Comparison of ENCODE assay signal across 29 cellular contexts in the genomic region with DNA sequence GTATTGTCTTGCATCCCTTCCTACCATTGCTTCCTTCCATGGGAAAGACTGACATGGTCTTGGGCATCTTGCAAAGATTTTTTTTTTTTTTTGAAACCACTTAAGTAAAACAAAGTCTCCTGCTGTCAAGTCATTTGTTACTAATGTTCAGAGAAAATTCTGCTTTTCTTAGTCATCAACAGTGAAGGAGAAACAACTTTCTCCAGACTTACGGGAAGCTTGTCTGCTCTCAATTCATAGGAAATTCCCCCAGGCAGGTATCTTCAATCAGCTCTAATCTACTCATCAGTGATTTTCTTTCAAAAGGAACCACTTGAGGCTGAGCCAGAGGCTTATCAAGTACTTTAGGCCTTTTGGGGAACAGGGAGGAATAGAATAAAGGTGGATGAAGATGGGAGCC. TPM values are rescaled to one million over a fixed set of nuclear protein-coding genes. Genes with fewer than 3 reads are reported as not detected.
A peak's percentile ranks its signal among the peaks of the same experiment; 100 is the strongest.
DNase-seq lines count a peak whose midpoint lies in the region; ATAC-seq, FAIRE-seq and TF ChIP-seq lines count a peak whose summit lies in the region.
"Had no signal": no experiment of that assay in that cellular context is flagged by ENCODE, and none has a peak within 500 bp of the region (broad histone marks: within the 10 kb centered on the region; RNA-seq: fewer than 3 reads in every experiment).

No MANE protein-coding gene starts in this region.

- peak; percentile 26 for ATAC-seq in activated CD4-positive, alpha-beta T cell treated with anti-CD3 and anti-CD28 coated beads for 36 hours
- no peak for ATAC-seq in HG03045 (IDR thresholded peaks at IDR 0.05; ENCODE audit: unreplicated experiment)
- ATAC-seq: PC-3 had no signal

- WGBS in mesendoderm (ENCODE audit: extremely low coverage, insufficient coverage, low lambda C conversion rate) = no CpG with 5 or more reads among the region's 1 CpG

- H3K4me3 ChIP-seq in astrocyte (ENCODE audit: insufficient read depth, low read depth, low read length) (no peak overlapping the region), mesendoderm (ENCODE audit: low read length) (no peak overlapping the region)
- H3K4me3 ChIP-seq: HAP-1 had no signal

- H3K4me3 Mint-ChIP-seq in activated CD4-positive, alpha-beta T cell treated with anti-CD3 and anti-CD28 coated beads for 36 hours = no peak overlapping the region
- no peak overlapping the region for H3K4me3 Mint-ChIP-seq in activated CD4-positive, alpha-beta T cell treated with anti-CD3 and anti-CD28 coated beads, Interleukin-2, amount 10 ng/mL, durations not matched to agents 7 days and 5 days
- H3K4me3 Mint-ChIP-seq in astrocyte (ENCODE audit: unreplicated experiment) = no peak overlapping the region
- H3K4me3 Mint-ChIP-seq: CD4-positive, CD25-positive, alpha-beta regulatory T cell; IgD-negative memory B cell had no signal

- H3K36me3 ChIP-seq in astrocyte (ENCODE audit: insufficient read depth, low read length) (no peaks in the 10 kb centered on the region), mesendoderm (ENCODE audit: control insufficient read depth, insufficient read depth, low read length) (no peaks in the 10 kb centered on the region)
- H3K36me3 ChIP-seq: HAP-1 had no signal

- TF ChIP-seq CTCF in astrocyte (IDR thresholded peaks at IDR 0.05; ENCODE audit: insufficient read depth, low read depth, low read length) = no peak

- H2AFZ ChIP-seq in astrocyte (ENCODE audit: low read depth, low read length) = no peak overlapping the region

- intact Hi-C loops in activated CD4-positive, alpha-beta T cell treated with anti-CD3 and anti-CD28 coated beads for 36 hours (cut with DNase I, micrococcal nuclease) = no loop called here

- H3K27ac Mint-ChIP-seq in activated CD4-positive, alpha-beta T cell treated with anti-CD3 and anti-CD28 coated beads for 36 hours = peak overlapping the region; percentile 44
- H3K27ac Mint-ChIP-seq in activated CD4-positive, alpha-beta T cell treated with anti-CD3 and anti-CD28 coated beads, Interleukin-2, amount 10 ng/mL, durations not matched to agents 7 days and 5 days = no peak overlapping the region
- H3K27ac Mint-ChIP-seq in astrocyte (ENCODE audit: unreplicated experiment) = no peak overlapping the region
- H3K27ac Mint-ChIP-seq: CD4-positive, CD25-positive, alpha-beta regulatory T cell; IgD-negative memory B cell had no signal

- H3K27me3 ChIP-seq in astrocyte (ENCODE audit: insufficient read depth, low read length) (no peaks in the 10 kb centered on the region), mesendoderm (ENCODE audit: insufficient read depth, low read length, poor library complexity) (no peaks in the 10 kb centered on the region)

- H3K9ac ChIP-seq in astrocyte (ENCODE audit: low read length) (no peak overlapping the region), mesendoderm (ENCODE audit: low read length) (no peak overlapping the region)
- H3K9ac ChIP-seq: KMS-11, SK-N-SH had no signal

- H3K4ac ChIP-seq in mesendoderm (ENCODE audit: low read depth, low read length) = no peak overlapping the region

- H3K18ac ChIP-seq in mesendoderm (ENCODE audit: low read length) = no peak overlapping the region

- H3K4me1 ChIP-seq in astrocyte (ENCODE audit: insufficient read depth, low read length) (peaks cover 3% of the 10 kb centered on the region), mesendoderm (ENCODE audit: control insufficient read depth, low read depth, low read length) (no peaks in the 10 kb centered on the region)
- H3K4me1 ChIP-seq: HAP-1 had no signal

- H3K79me2 ChIP-seq in astrocyte (ENCODE audit: insufficient read depth, low read length) (no peaks in the 10 kb centered on the region), mesendoderm (ENCODE audit: control insufficient read depth, insufficient read depth, low read length) (no peaks in the 10 kb centered on the region)

- H3K23ac ChIP-seq in mesendoderm (ENCODE audit: low read length) = no peak overlapping the region

- H2BK120ac ChIP-seq in mesendoderm (ENCODE audit: low read depth, low read length) = no peak overlapping the region

- no peak overlapping the region for H3K4me2 ChIP-seq in astrocyte (ENCODE audit: low read length)
- no peak overlapping the region for H3K4me2 ChIP-seq in mesendoderm (ENCODE audit: low read length)
- H3K4me2 ChIP-seq: KMS-11, SK-N-SH had no signal

- H3K27me3 Mint-ChIP-seq in activated CD4-positive, alpha-beta T cell treated with anti-CD3 and anti-CD28 coated beads for 36 hours = no peaks in the 10 kb centered on the region
- H3K27me3 Mint-ChIP-seq in activated CD4-positive, alpha-beta T cell treated with anti-CD3 and anti-CD28 coated beads, Interleukin-2, amount 10 ng/mL, durations not matched to agents 7 days and 5 days = no peaks in the 10 kb centered on the region
- no peaks in the 10 kb centered on the region for H3K27me3 Mint-ChIP-seq in astrocyte (ENCODE audit: low read depth, unreplicated experiment)
- H3K27me3 Mint-ChIP-seq: CD4-positive, CD25-positive, alpha-beta regulatory T cell; IgD-negative memory B cell had no signal

- no peak overlapping the region for H4K8ac ChIP-seq in mesendoderm (ENCODE audit: low read depth, low read length)

- H2AK5ac ChIP-seq in mesendoderm (ENCODE audit: low read length) = no peak overlapping the region

- no peaks in the 10 kb centered on the region for H3K9me3 ChIP-seq in astrocyte (ENCODE audit: insufficient read depth, low read depth, low read length)
- H3K9me3 ChIP-seq: HAP-1, SK-N-SH had no signal

- no peak overlapping the region for H2BK15ac ChIP-seq in mesendoderm (replicated peaks; ENCODE audit: low read depth)

- POLR2A ChIA-PET in activated CD4-positive, alpha-beta T cell treated with anti-CD3 and anti-CD28 coated beads for 36 hours (lab: Charles Lee) = interaction anchor here (0.9 kb wide), 1 partner anchor 19 kb away, joined by 4 read pairs; no protein-coding TSS in a partner anchor
- POLR2A ChIA-PET in activated CD4-positive, alpha-beta T cell treated with anti-CD3 and anti-CD28 coated beads, Interleukin-2, amount 10 ng/mL, durations not matched to agents 7 days and 5 days (lab: Charles Lee) = no interaction called here

- H3K36me3 Mint-ChIP-seq in activated CD4-positive, alpha-beta T cell treated with anti-CD3 and anti-CD28 coated beads for 36 hours (ENCODE audit: low read depth) = no peaks in the 10 kb centered on the region
- H3K36me3 Mint-ChIP-seq in activated CD4-positive, alpha-beta T cell treated with anti-CD3 and anti-CD28 coated beads, Interleukin-2, amount 10 ng/mL, durations not matched to agents 7 days and 5 days (ENCODE audit: low read depth) = no peaks in the 10 kb centered on the region
- no peaks in the 10 kb centered on the region for H3K36me3 Mint-ChIP-seq in astrocyte (ENCODE audit: low read depth, unreplicated experiment)
- H3K36me3 Mint-ChIP-seq: CD4-positive, CD25-positive, alpha-beta regulatory T cell; IgD-negative memory B cell had no signal

- H3K56ac ChIP-seq in mesendoderm (ENCODE audit: low read length) = no peak overlapping the region

- peaks cover 7% of the 10 kb centered on the region for H3K4me1 Mint-ChIP-seq in activated CD4-positive, alpha-beta T cell treated with anti-CD3 and anti-CD28 coated beads for 36 hours
- H3K4me1 Mint-ChIP-seq in activated CD4-positive, alpha-beta T cell treated with anti-CD3 and anti-CD28 coated beads, Interleukin-2, amount 10 ng/mL, durations not matched to agents 7 days and 5 days = no peaks in the 10 kb centered on the region
- H3K4me1 Mint-ChIP-seq in astrocyte (ENCODE audit: low read depth, unreplicated experiment) = peaks cover 5% of the 10 kb centered on the region
- H3K4me1 Mint-ChIP-seq: CD4-positive, CD25-positive, alpha-beta regulatory T cell; IgD-negative memory B cell had no signal

- DNase-seq in activated CD4-positive, alpha-beta T cell treated with anti-CD3 and anti-CD28 coated beads for 36 hours = no peak
- DNase-seq in activated CD4-positive, alpha-beta T cell treated with anti-CD3 and anti-CD28 coated beads, Interleukin-2, amount 10 ng/mL, durations not matched to agents 7 days and 5 days = no peak
- DNase-seq in GM19239 (ENCODE audit: insufficient read length, low spot score) (no peak), astrocyte (ENCODE audit: low read depth) (peak; percentile 42), mesendoderm (peak; percentile 57), HCEC 1CT (no peak)
- DNase-seq: 8988T; ACHN; CD4-positive, CD25-positive, alpha-beta regulatory T cell; DMS153; GOT3; NCI-H1092; NCI-H1417 treated with DMSO at 0.1 percent for 48 hours; NCI-H1694 treated with DMSO at 0.1 percent for 48 hours; NCI-H2081; NCI-H2171 treated with DMSO at 0.1 percent for 48 hours; NCI-H345; NCI-H524 treated with DMSO at 0.1 percent for 48 hours; NCI-H82; NK-92 treated with Interleukin-12 subunit alpha and Interleukin-12 subunit beta, amount 100 ng/mL, for 24 hours; PC-3; SK-N-SH had no signal

- H2BK5ac ChIP-seq in mesendoderm (ENCODE audit: low read length) = no peak overlapping the region

- H3K9me3 Mint-ChIP-seq in activated CD4-positive, alpha-beta T cell treated with anti-CD3 and anti-CD28 coated beads for 36 hours (ENCODE audit: low read depth) = no peaks in the 10 kb centered on the region
- H3K9me3 Mint-ChIP-seq in activated CD4-positive, alpha-beta T cell treated with anti-CD3 and anti-CD28 coated beads, Interleukin-2, amount 10 ng/mL, durations not matched to agents 7 days and 5 days = no peaks in the 10 kb centered on the region
- H3K9me3 Mint-ChIP-seq in astrocyte (ENCODE audit: unreplicated experiment) = no peaks in the 10 kb centered on the region
- H3K9me3 Mint-ChIP-seq: IgD-negative memory B cell had no signal

- no peaks in the 10 kb centered on the region for H3K79me1 ChIP-seq in mesendoderm (ENCODE audit: low read length)

- no peaks in the 10 kb centered on the region for H4K20me1 ChIP-seq in astrocyte (ENCODE audit: insufficient read depth, low read length)

- H4K5ac ChIP-seq in mesendoderm (ENCODE audit: low read length) = no peak overlapping the region

- peak; percentile 8 for FAIRE-seq in GM19239 (lab: Jason Lieb, UNC)
- no peak for FAIRE-seq in astrocyte (lab: Jason Lieb, UNC)
- FAIRE-seq: G401.6 had no signal

- CTCF ChIA-PET in activated CD4-positive, alpha-beta T cell treated with anti-CD3 and anti-CD28 coated beads for 36 hours (lab: Charles Lee) = interaction anchor here (0.6 to 1.3 kb wide), 3 partner anchors 15 to 223 kb away, joined by 3 to 4 read pairs (median 3); no protein-coding TSS in a partner anchor
- CTCF ChIA-PET in activated CD4-positive, alpha-beta T cell treated with anti-CD3 and anti-CD28 coated beads, Interleukin-2, amount 10 ng/mL, durations not matched to agents 7 days and 5 days (lab: Charles Lee) = interaction anchor here (0.9 kb wide), 1 partner anchor 17 kb away, joined by 3 read pairs; no protein-coding TSS in a partner anchor

- no peak overlapping the region for H3K27ac ChIP-seq in astrocyte (ENCODE audit: low read depth, low read length)
- no peak overlapping the region for H3K27ac ChIP-seq in mesendoderm (ENCODE audit: low read depth, low read length)
- H3K27ac ChIP-seq: KMS-11 had no signal

RNA-seq across cellular contexts. Expression of a gene that starts 15.9 kb away (rescaled TPM):
- not detected for total RNA-seq in activated CD4-positive, alpha-beta T cell treated with anti-CD3 and anti-CD28 coated beads for 36 hours
- total RNA-seq in activated CD4-positive, alpha-beta T cell treated with anti-CD3 and anti-CD28 coated beads, Interleukin-2, amount 10 ng/mL, durations not matched to agents 7 days and 5 days = not detected
- total RNA-seq in astrocyte = not detected in 2 replicates
- polyA plus RNA-seq in mesendoderm (2013, experiment 1 of 2) = 0.01 TPM
- polyA plus RNA-seq in mesendoderm (2013, experiment 2 of 2) = not detected
- total RNA-seq: Daoy, PC-3 had no signal
- polyA plus RNA-seq: BJ, IgD-negative memory B cell, SK-N-SH had no signal

RNA-seq across cellular contexts. Expression of a gene that starts 42.6 kb away (rescaled TPM):
- under 1 TPM; 0.23 to 0.27 TPM for total RNA-seq in activated CD4-positive, alpha-beta T cell treated with anti-CD3 and anti-CD28 coated beads for 36 hours
- under 1 TPM; 0.10 TPM for total RNA-seq in activated CD4-positive, alpha-beta T cell treated with anti-CD3 and anti-CD28 coated beads, Interleukin-2, amount 10 ng/mL, durations not matched to agents 7 days and 5 days
- not detected in 2 replicates for total RNA-seq in astrocyte
- polyA plus RNA-seq in mesendoderm (2013, experiment 1 of 2) = not detected
- not detected for polyA plus RNA-seq in mesendoderm (2013, experiment 2 of 2)
- total RNA-seq: Daoy, PC-3 had no signal
- polyA plus RNA-seq: BJ, IgD-negative memory B cell, SK-N-SH had no signal

Comparison
In these comparisons a context has a peak if more than half of its experiments do, and no peak if none do; other contexts are left out.
1. DNase-seq: peak in astrocyte (single experiment) and mesendoderm (single experiment); none in activated CD4-positive, alpha-beta T cell treated with anti-CD3 and anti-CD28 coated beads for 36 hours (single experiment), activated CD4-positive, alpha-beta T cell treated with anti-CD3 and anti-CD28 coated beads, Interleukin-2, amount 10 ng/mL, durations not matched to agents 7 days and 5 days (single experiment), GM19239 (single experiment) and HCEC 1CT (single experiment).